ENCODE assay signal across 10 cellular contexts in genomic region chr12:89825591-89826449, GRCh38.
DNase-seq lines count a peak whose midpoint lies in the region; ATAC-seq, FAIRE-seq and TF ChIP-seq lines count a peak whose summit lies in the region.
"Had no signal": no experiment of that assay in that cellular context is flagged by ENCODE, and none has a peak within 500 bp of the region (broad histone marks: within the 10 kb centered on the region; RNA-seq: fewer than 3 reads in every experiment).

No MANE protein-coding gene starts in this region.

- in situ Hi-C loops in Panc1 (cut with HindIII; ENCODE audit: low pct_unique_long_range_greater_than_20kb, low sequenced_read_pairs): no loop called here

- TF ChIP-seq CTCF in Panc1 (IDR thresholded peaks at IDR 0.05) (no peak), epithelial cell of esophagus (IDR thresholded peaks at IDR 0.05; ENCODE audit: insufficient read depth, low read depth, low read length, missing control alignments) (no peak), left lung (IDR thresholded peaks at IDR 0.05) (no peak)

- no peak for FAIRE-seq in urothelium cell line (lab: Jason Lieb, UNC)

- BruUV-seq in Panc1 (replicated peaks; lab: Mats Ljungman, UMichigan): no TSS peak

- no peaks in the 10 kb centered on the region for H3K36me3 Mint-ChIP-seq in activated naive CD8-positive, alpha-beta T cell treated with anti-CD3 and anti-CD28 coated beads, Interleukin-2, amount 50 U/mL, for 24 hours (ENCODE audit: low read depth)
- no peaks in the 10 kb centered on the region for H3K36me3 Mint-ChIP-seq in activated naive CD8-positive, alpha-beta T cell treated with anti-CD3 and anti-CD28 coated beads for 36 hours

- H3K4me3 Mint-ChIP-seq in activated naive CD8-positive, alpha-beta T cell treated with anti-CD3 and anti-CD28 coated beads, Interleukin-2, amount 50 U/mL, for 24 hours: no peak overlapping the region
- H3K4me3 Mint-ChIP-seq in activated naive CD8-positive, alpha-beta T cell treated with anti-CD3 and anti-CD28 coated beads for 36 hours: no peak overlapping the region

- H3K27ac Mint-ChIP-seq in activated naive CD8-positive, alpha-beta T cell treated with anti-CD3 and anti-CD28 coated beads, Interleukin-2, amount 50 U/mL, for 24 hours: peak overlapping the region; percentile 33
- H3K27ac Mint-ChIP-seq in activated naive CD8-positive, alpha-beta T cell treated with anti-CD3 and anti-CD28 coated beads for 36 hours: no peak overlapping the region

- POLR2A ChIA-PET in Panc1 (lab: Charles Lee): no interaction called here

- DNase-seq in activated naive CD8-positive, alpha-beta T cell treated with anti-CD3 and anti-CD28 coated beads, Interleukin-2, amount 50 U/mL, for 24 hours: no peak
- DNase-seq in activated naive CD8-positive, alpha-beta T cell treated with anti-CD3 and anti-CD28 coated beads for 36 hours: no peak
- no peak for DNase-seq in Panc1 (ENCODE audit: low read depth, low spot score)
- peak; percentile 16 for DNase-seq in epithelial cell of esophagus (ENCODE audit: low read depth)
- peak; percentile 12 for DNase-seq in urothelium cell line (ENCODE audit: low spot score)
- DNase-seq in left lung: no peak
- DNase-seq in NCI-H2107 treated with DMSO at 0.1 percent for 48 hours (lab: John Stamatoyannopoulos, UW; ENCODE audit: unreplicated experiment): no peak
- no peak for DNase-seq in iPS-NIHi7 (ENCODE audit: extremely low spot score)

- ATAC-seq in activated naive CD8-positive, alpha-beta T cell treated with anti-CD3 and anti-CD28 coated beads, Interleukin-2, amount 50 U/mL, for 24 hours: no peak
- ATAC-seq in Panc1 (peak; percentile 83), left lung (no peak)

- H3K4me3 ChIP-seq in Panc1 (ENCODE audit: low read depth in 2 of 2, low read length in 2 of 2) (peak overlapping the region in 1 of 2 experiments; percentile 25; a peak in 2 of 4 replicates), epithelial cell of esophagus (ENCODE audit: low read length) (no peak overlapping the region), left lung (no peak overlapping the region)
- H3K4me3 ChIP-seq: suprapubic skin had no signal

- H3K27ac ChIP-seq in Panc1 (ENCODE audit: low read length) (peak overlapping the region; percentile 61; the same call in 1 of the 2 replicates), left lung (no peak overlapping the region)
- H3K27ac ChIP-seq: epithelial cell of prostate, suprapubic skin had no signal

- no peaks in the 10 kb centered on the region for H3K27me3 Mint-ChIP-seq in activated naive CD8-positive, alpha-beta T cell treated with anti-CD3 and anti-CD28 coated beads, Interleukin-2, amount 50 U/mL, for 24 hours
- no peaks in the 10 kb centered on the region for H3K27me3 Mint-ChIP-seq in activated naive CD8-positive, alpha-beta T cell treated with anti-CD3 and anti-CD28 coated beads for 36 hours

- peaks cover 14% of the 10 kb centered on the region for H3K4me1 Mint-ChIP-seq in activated naive CD8-positive, alpha-beta T cell treated with anti-CD3 and anti-CD28 coated beads, Interleukin-2, amount 50 U/mL, for 24 hours
- peaks cover 8% of the 10 kb centered on the region for H3K4me1 Mint-ChIP-seq in activated naive CD8-positive, alpha-beta T cell treated with anti-CD3 and anti-CD28 coated beads for 36 hours

- H3K27me3 ChIP-seq in Panc1 (ENCODE audit: control insufficient read depth, insufficient read depth, low read length) (no peaks in the 10 kb centered on the region), left lung (no peaks in the 10 kb centered on the region)
- H3K27me3 ChIP-seq: suprapubic skin had no signal

- H3K9me3 Mint-ChIP-seq in activated naive CD8-positive, alpha-beta T cell treated with anti-CD3 and anti-CD28 coated beads, Interleukin-2, amount 50 U/mL, for 24 hours: no peaks in the 10 kb centered on the region
- no peaks in the 10 kb centered on the region for H3K9me3 Mint-ChIP-seq in activated naive CD8-positive, alpha-beta T cell treated with anti-CD3 and anti-CD28 coated beads for 36 hours

- no peaks in the 10 kb centered on the region for H3K36me3 ChIP-seq in Panc1 (ENCODE audit: control insufficient read depth, insufficient read depth, low read length)
- H3K36me3 ChIP-seq in left lung: no peaks in the 10 kb centered on the region
- H3K36me3 ChIP-seq: suprapubic skin had no signal

- CTCF ChIA-PET in Panc1 (lab: Charles Lee): no interaction called here

- intact Hi-C loops in Panc1 (cut with micrococcal nuclease; ENCODE audit: unreplicated experiment): no loop called here
- intact Hi-C loops in left lung (cut with DNase I): no loop called here

- no peaks in the 10 kb centered on the region for H3K9me3 ChIP-seq in Panc1 (ENCODE audit: control insufficient read depth, insufficient read depth, low read depth, low read length)
- H3K9me3 ChIP-seq in left lung: no peaks in the 10 kb centered on the region
- H3K9me3 ChIP-seq: suprapubic skin had no signal

- H3K4me1 ChIP-seq in Panc1 (ENCODE audit: control insufficient read depth, insufficient read depth, low read length): peaks cover 14% of the 10 kb centered on the region
- H3K4me1 ChIP-seq in left lung: no peaks in the 10 kb centered on the region
- H3K4me1 ChIP-seq: suprapubic skin had no signal

Comparison
In these comparisons a context has a peak if more than half of its experiments do, and no peak if none do; other contexts are left out.
1. DNase-seq: peak in epithelial cell of esophagus (single experiment) and urothelium cell line (single experiment); none in activated naive CD8-positive, alpha-beta T cell treated with anti-CD3 and anti-CD28 coated beads, Interleukin-2, amount 50 U/mL, for 24 hours (single experiment), activated naive CD8-positive, alpha-beta T cell treated with anti-CD3 and anti-CD28 coated beads for 36 hours (single experiment), Panc1 (single experiment), left lung (0 of 2), NCI-H2107 treated with DMSO at 0.1 percent for 48 hours (single experiment) and iPS-NIHi7 (single experiment).